Comparison of ENCODE assay signal across 8 cellular contexts in genomic region chr3:152466784-152467183, GRCh38.
A peak's percentile ranks its signal among the peaks of the same experiment; 100 is the strongest.
DNase-seq lines count a peak whose midpoint lies in the region; ATAC-seq lines count a peak whose summit lies in the region.

No MANE protein-coding gene starts in this region.

- DNase-seq in NCI-H524 (lab: John Stamatoyannopoulos, UW) (peak; percentile 25 to 48), NCI-H524 treated with DMSO at 0.1 percent for 48 hours (lab: John Stamatoyannopoulos, UW) (no peak), SW480 (ENCODE audit: low spot score) (peak; percentile 21), germinal center (ENCODE audit: low spot score) (peak; percentile 25), GM19238 (ENCODE audit: insufficient read length, low spot score) (no peak)
- no peak for DNase-seq in stimulated activated effector memory CD8-positive, alpha-beta T cell treated with anti-CD3 and anti-CD28 coated beads, Interleukin-12 subunit alpha, Interleukin-12 subunit beta, amount 100 ng/mL, for 72 hours (ENCODE audit: low spot score in 2 of 2)

- no peaks in the 10 kb centered on the region for H3K4me1 Mint-ChIP-seq in stimulated activated effector memory CD8-positive, alpha-beta T cell treated with anti-CD3 and anti-CD28 coated beads, Interleukin-12 subunit alpha, Interleukin-12 subunit beta, amount 100 ng/mL, for 72 hours

- H3K27ac Mint-ChIP-seq in stimulated activated effector memory CD8-positive, alpha-beta T cell treated with anti-CD3 and anti-CD28 coated beads, Interleukin-12 subunit alpha, Interleukin-12 subunit beta, amount 100 ng/mL, for 72 hours, result peak overlapping the region; percentile 45

- ATAC-seq in HG03175 (IDR thresholded peaks at IDR 0.05; ENCODE audit: unreplicated experiment), result peak; percentile 70
- peak; percentile 74 for ATAC-seq in stimulated activated effector memory CD8-positive, alpha-beta T cell treated with anti-CD3 and anti-CD28 coated beads, Interleukin-12 subunit alpha, Interleukin-12 subunit beta, amount 100 ng/mL, for 72 hours
- ATAC-seq in HG02763 (IDR thresholded peaks at IDR 0.05; ENCODE audit: unreplicated experiment), result no peak

- peaks cover 69% of the 10 kb centered on the region for H3K36me3 Mint-ChIP-seq in stimulated activated effector memory CD8-positive, alpha-beta T cell treated with anti-CD3 and anti-CD28 coated beads, Interleukin-12 subunit alpha, Interleukin-12 subunit beta, amount 100 ng/mL, for 72 hours

- no peak overlapping the region for H3K4me3 Mint-ChIP-seq in stimulated activated effector memory CD8-positive, alpha-beta T cell treated with anti-CD3 and anti-CD28 coated beads, Interleukin-12 subunit alpha, Interleukin-12 subunit beta, amount 100 ng/mL, for 72 hours

- no peaks in the 10 kb centered on the region for H3K9me3 Mint-ChIP-seq in stimulated activated effector memory CD8-positive, alpha-beta T cell treated with anti-CD3 and anti-CD28 coated beads, Interleukin-12 subunit alpha, Interleukin-12 subunit beta, amount 100 ng/mL, for 72 hours

Comparison
In these comparisons a context has a peak if more than half of its experiments do, and no peak if none do; other contexts are left out.
1. DNase-seq: peak in NCI-H524 (2 of 2), SW480 (single experiment) and germinal center (single experiment); none in NCI-H524 treated with DMSO at 0.1 percent for 48 hours (single experiment), stimulated activated effector memory CD8-positive, alpha-beta T cell treated with anti-CD3 and anti-CD28 coated beads, Interleukin-12 subunit alpha, Interleukin-12 subunit beta, amount 100 ng/mL, for 72 hours (0 of 2) and GM19238 (single experiment).